Comparison of ENCODE assay signal across 8 cellular contexts in the genomic region with DNA sequence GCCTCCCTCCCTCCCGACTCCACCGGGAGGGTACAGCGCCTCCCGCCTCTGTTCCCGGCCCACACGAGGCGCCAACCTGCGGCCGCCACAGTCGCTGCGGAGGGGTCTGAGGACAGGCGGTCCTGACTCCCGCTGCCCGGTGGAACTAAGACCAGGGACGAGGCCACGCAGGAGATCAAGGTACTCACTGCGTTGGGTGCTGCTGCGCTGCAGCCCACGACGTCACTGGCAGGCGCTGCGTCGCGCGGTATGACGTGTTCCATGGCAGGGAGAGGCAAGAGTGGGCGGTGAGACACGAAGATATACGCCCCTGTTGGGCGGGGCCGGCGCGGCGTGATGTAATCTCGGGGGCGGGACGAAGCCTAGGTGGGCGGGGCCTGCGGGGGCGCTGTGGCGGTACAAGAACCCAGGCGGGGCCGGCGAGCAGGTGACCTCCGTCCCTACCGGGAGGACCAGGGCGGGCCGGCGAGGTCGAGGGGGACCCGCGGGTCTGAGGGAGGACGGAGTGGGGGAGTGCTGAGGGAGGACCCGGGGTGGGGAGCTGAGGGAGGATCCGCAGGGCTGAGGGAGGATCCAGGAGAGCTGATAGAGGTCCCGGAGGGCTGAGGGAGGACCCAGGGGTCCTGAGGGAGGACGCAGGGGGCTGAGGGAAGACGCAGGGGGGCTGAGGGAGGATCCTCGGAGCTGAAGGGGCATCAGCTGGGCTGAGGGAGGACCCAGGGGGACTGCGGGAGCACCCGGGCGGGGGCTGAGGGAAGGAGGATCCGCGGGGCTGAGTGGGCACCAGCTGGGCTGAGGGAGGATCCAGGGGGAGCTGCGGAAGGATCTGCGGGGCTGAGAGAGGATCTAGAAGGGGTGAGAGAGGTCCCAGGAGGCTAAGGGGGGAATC. TPM values are rescaled to one million over a fixed set of nuclear protein-coding genes. Genes with fewer than 3 reads are reported as not detected.
DNase-seq lines count a peak whose midpoint lies in the region; ATAC-seq and TF ChIP-seq lines count a peak whose summit lies in the region.

MRPL55 (minus strand) TSS at position 227 of the 889 bp plus-strand sequence. CDS start 1,039 bp downstream, outside the sequence.

- DNase-seq in GM12865 (ENCODE audit: low read depth) (peak; percentile 97), NCI-H1417 (lab: John Stamatoyannopoulos, UW) (peak; percentile 92 to 97 (median 95)), SW 1271 (lab: John Stamatoyannopoulos, UW) (peak; percentile 57 to 85), Right ventricle myocardium superior (peak; percentile 99), tibial nerve (ENCODE audit: low spot score in 2 of 2) (peak; percentile 98 to 99)
- DNase-seq in activated naive CD8-positive, alpha-beta T cell treated with anti-CD3 and anti-CD28 coated beads, Interleukin-2, amount 50 U/mL, for 16 hours (ENCODE audit: low read depth, low spot score) = peak; percentile 91

- no peaks in the 10 kb centered on the region for H3K79me2 ChIP-seq in parathyroid adenoma

- TF ChIP-seq POLR2A in tibial nerve (IDR thresholded peaks at IDR 0.05) = peak; percentile 79 to 98

- intact Hi-C loops in Right ventricle myocardium superior (cut with DNase I) = no loop called here

- peak; percentile 99 to 100 for TF ChIP-seq EP300 in tibial nerve (IDR thresholded peaks at IDR 0.05)

- 2% methylated on average over 14 to 20 of the region's 66 CpGs for WGBS in tibial nerve, 2 donors

- H3K27me3 ChIP-seq in parathyroid adenoma (ENCODE audit: control insufficient read depth, insufficient read depth, low read length) = no peaks in the 10 kb centered on the region
- no peaks in the 10 kb centered on the region for H3K27me3 ChIP-seq in tibial nerve

- H3K4me1 ChIP-seq in parathyroid adenoma = peaks cover 6% of the 10 kb centered on the region
- peaks cover 0 to 24% (median 13%) of the 10 kb centered on the region in 4 donors for H3K4me1 ChIP-seq in tibial nerve

- peak within 1 kb of the TSS; percentile 91 for H3K9ac ChIP-seq in parathyroid adenoma

- H3K4me2 ChIP-seq in parathyroid adenoma (ENCODE audit: low read length) = peak within 1 kb of the TSS; percentile 98

- H3K9me3 ChIP-seq in parathyroid adenoma (ENCODE audit: control insufficient read depth, low read length) (no peaks in the 10 kb centered on the region), tibial nerve (no peaks in the 10 kb centered on the region)

- peak within 1 kb of the TSS; percentile 96 for H2AFZ ChIP-seq in parathyroid adenoma

- ATAC-seq in HG02763 (IDR thresholded peaks at IDR 0.05; ENCODE audit: unreplicated experiment) (peak; percentile 88), Right ventricle myocardium superior (ENCODE audit: poor library complexity) (peak; percentile 98)

- H3K4me3 ChIP-seq in GM12865 (ENCODE audit: low read depth, low read length) (peak within 1 kb of the TSS; percentile 100), parathyroid adenoma (ENCODE audit: low read depth, low read length) (peak within 1 kb of the TSS; percentile 91), tibial nerve (peak within 1 kb of the TSS; percentile 74 to 99 (median 92))

- no peaks in the 10 kb centered on the region for H3K36me3 ChIP-seq in parathyroid adenoma (ENCODE audit: control insufficient read depth, insufficient read depth, low read length)
- peaks cover 0 to 32% (median 0%) of the 10 kb centered on the region in 3 donors for H3K36me3 ChIP-seq in tibial nerve

- peak within 1 kb of the TSS; percentile 94 for H3K27ac ChIP-seq in parathyroid adenoma
- peak within 1 kb of the TSS; percentile 93 to 99 (median 98) for H3K27ac ChIP-seq in tibial nerve

- TF ChIP-seq CTCF in GM12865 (IDR thresholded peaks at IDR 0.05; ENCODE audit: insufficient read depth, low read depth, low read length, missing control alignments) = no peak
- no peak for TF ChIP-seq CTCF in parathyroid adenoma (IDR thresholded peaks at IDR 0.05)
- peak in 3 of 5 experiments; percentile 7 to 44 (median 27) for TF ChIP-seq CTCF in tibial nerve (IDR thresholded peaks at IDR 0.05)

RNA-seq across cellular contexts. Expression of gene MRPL55, which starts in this region (rescaled TPM):
- total RNA-seq in Right ventricle myocardium superior (65.6 TPM), tibial nerve (10 to 100 TPM; 68.7 to 83.7 (median 80.0) TPM)

Comparison
In these comparisons a context has a peak if more than half of its experiments do, and no peak if none do; other contexts are left out.
1. Peak in every context shown above with its lines: DNase-seq, ATAC-seq, H3K4me3 ChIP-seq and H3K27ac ChIP-seq.
2. CTCF ChIP-seq: peak in tibial nerve (3 of 5); none in GM12865 (single experiment) and parathyroid adenoma (single experiment).